2 cellular contexts compared by ENCODE assay signal in genomic region chr9:123271133-123271532, GRCh38.
A peak's percentile ranks its signal among the peaks of the same experiment; 100 is the strongest.
TF ChIP-seq lines count a peak whose summit lies in the region.

No MANE protein-coding gene starts in this region.

TF ChIP-seq in HEK293, 187 proteins besides CTCF, POLR2A, EP300 and RAD21:
- TF ChIP-seq ZNF121 (tag by site-specific recombination; IDR thresholded peaks at IDR 0.05) = peak; percentile 61; the same call in 1 of the 2 replicates

TF ChIP-seq in K562, 482 proteins besides CTCF, POLR2A, EP300 and RAD21:
- TF ChIP-seq CEBPB (tag; IDR thresholded peaks at IDR 0.05) = 0 out of 2 replicates have a peak, but pooled peaks have one; percentile 9
